14 cellular contexts compared by ENCODE assay signal in the genomic region with DNA sequence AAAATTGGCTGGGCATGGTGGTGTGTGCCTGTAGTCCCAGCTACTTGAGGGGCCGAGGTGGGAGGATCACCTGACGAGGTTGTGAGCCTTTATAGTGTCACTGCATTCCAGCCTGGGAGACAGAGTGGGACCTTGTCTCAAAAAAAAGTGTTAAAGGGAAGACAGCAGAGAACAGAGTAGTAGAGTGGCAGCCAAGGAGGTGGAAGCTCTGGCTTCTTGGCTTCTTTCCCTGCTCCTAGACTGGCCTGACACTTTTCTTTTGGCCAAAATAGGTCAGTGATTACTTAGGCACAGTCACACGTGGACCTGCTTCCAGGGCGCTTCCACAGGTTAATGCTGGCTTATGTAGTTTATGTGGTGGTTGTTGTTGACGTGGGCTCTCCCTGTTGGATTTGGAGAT. TPM values are rescaled to one million over a fixed set of nuclear protein-coding genes. Genes with fewer than 3 reads are reported as not detected.
A peak's percentile ranks its signal among the peaks of the same experiment; 100 is the strongest.
DNase-seq lines count a peak whose midpoint lies in the region; ATAC-seq and TF ChIP-seq lines count a peak whose summit lies in the region.
"Had no signal": no experiment of that assay in that cellular context is flagged by ENCODE, and none has a peak within 500 bp of the region (broad histone marks: within the 10 kb centered on the region; RNA-seq: fewer than 3 reads in every experiment).

No MANE protein-coding gene starts in this region.

- CTCF ChIA-PET in T-cell (lab: Charles Lee), result no interaction called here

- peaks cover 27 to 48% (median 46%) of the 10 kb centered on the region in 3 donors for H3K4me1 Mint-ChIP-seq in T-cell

- H3K9me3 Mint-ChIP-seq in T-cell, result no peaks in the 10 kb centered on the region
- H3K9me3 Mint-ChIP-seq: activated T-helper 2 cell treated with anti-CD3 and anti-CD28 coated beads, Interferon-gamma antibody, Interleukin-2, Interleukin-4, amounts not matched to agents 10 μg/mL and 5 μg/mL and 100 μg/mL, durations not matched to agents 14 hours and 24 hours and 36 hours had no signal

- intact Hi-C loops in tibial artery (cut with DNase I; ENCODE audit: low total_unique reads), result no loop called here

- POLR2A ChIA-PET in T-cell (lab: Charles Lee), result interaction anchor here in 1 of 2 donors (0.5 kb wide), 1 partner anchor 55 kb away, joined by 4 read pairs; no protein-coding TSS in a partner anchor

- H3K4me3 Mint-ChIP-seq in T-cell, result peak overlapping the region in 1 of 3 donors; percentile 9
- H3K4me3 Mint-ChIP-seq: B cell had no signal

- no peak overlapping the region for H3K4me3 ChIP-seq in skeletal muscle tissue (ENCODE audit: low read length in 3 of 3)
- no peak overlapping the region for H3K4me3 ChIP-seq in tibial artery

- DNase-seq in activated CD8-positive, alpha-beta memory T cell treated with anti-CD3 and anti-CD28 coated beads, Interleukin-2, amount 50 U/mL, for 48 hours, result peak; percentile 22
- DNase-seq in activated CD8-positive, alpha-beta memory T cell treated with anti-CD3 and anti-CD28 coated beads for 24 hours, result no peak
- DNase-seq in T-cell, result no peak
- peak; percentile 23 for DNase-seq in medulla oblongata (ENCODE audit: extremely low spot score)
- DNase-seq in tibial artery, result no peak
- DNase-seq in DMS153 (lab: John Stamatoyannopoulos, UW), result no peak
- no peak for DNase-seq in NCI-H1694 treated with DMSO at 0.1 percent for 48 hours (lab: John Stamatoyannopoulos, UW)
- DNase-seq: 8988T, NCI-H774, occipital lobe, PC-3 had no signal

- H3K4me1 ChIP-seq in skeletal muscle tissue (ENCODE audit: control insufficient read depth in 3 of 3, insufficient read depth in 3 of 3, low read length in 3 of 3) (peaks cover 18 to 25% (median 24%) of the 10 kb centered on the region in 3 donors), tibial artery (peaks cover 0 to 20% (median 16%) of the 10 kb centered on the region in 4 donors)

- H3K27ac Mint-ChIP-seq in T-cell, result peak overlapping the region; percentile 9 to 11
- H3K27ac Mint-ChIP-seq: activated T-helper 2 cell treated with anti-CD3 and anti-CD28 coated beads, Interferon-gamma antibody, Interleukin-2, Interleukin-4, amounts not matched to agents 10 μg/mL and 5 μg/mL and 100 μg/mL, durations not matched to agents 14 hours and 24 hours and 36 hours had no signal

- no peak for ATAC-seq in T-cell (replicated peaks in 1 of 4)
- ATAC-seq: PC-3 had no signal

- H3K9me3 ChIP-seq in skeletal muscle tissue (ENCODE audit: control insufficient read depth in 3 of 3, low read length in 3 of 3), result no peaks in the 10 kb centered on the region
- no peaks in the 10 kb centered on the region for H3K9me3 ChIP-seq in tibial artery

- peak overlapping the region; percentile 3 for H3K27ac ChIP-seq in skeletal muscle tissue (ENCODE audit: low read depth, low read length)
- no peak overlapping the region for H3K27ac ChIP-seq in tibial artery

- H3K9ac ChIP-seq in skeletal muscle tissue (ENCODE audit: low read depth in 1 of 3, low read length in 3 of 3), result peak overlapping the region; percentile 23 to 40 (median 33)

- H3K36me3 Mint-ChIP-seq in T-cell, result peaks cover 10% of the 10 kb centered on the region

- H3K27me3 ChIP-seq in skeletal muscle tissue (ENCODE audit: control insufficient read depth in 3 of 3, insufficient read depth in 3 of 3, low read length in 3 of 3) (no peaks in the 10 kb centered on the region), tibial artery (no peaks in the 10 kb centered on the region)

- no peak for TF ChIP-seq CTCF in tibial artery (IDR thresholded peaks at IDR 0.05)

- no peaks in the 10 kb centered on the region for H3K27me3 Mint-ChIP-seq in T-cell
- H3K27me3 Mint-ChIP-seq: B cell had no signal

- peaks cover 0 to 2% (median under 1%) of the 10 kb centered on the region in 3 donors for H3K36me3 ChIP-seq in skeletal muscle tissue (ENCODE audit: control insufficient read depth in 3 of 3, insufficient read depth in 3 of 3, low read length in 3 of 3)
- peaks cover 0 to 5% (median 0%) of the 10 kb centered on the region in 3 donors for H3K36me3 ChIP-seq in tibial artery

RNA-seq across cellular contexts. Expression of gene DIP2A, which starts 3.2 kb away (rescaled TPM):
- total RNA-seq in T-cell (100 to 1,000 TPM; 113 to 132 (median 128) TPM), skeletal muscle tissue (23.5 TPM)

Comparison
In these comparisons a context has a peak if more than half of its experiments do, and no peak if none do; other contexts are left out.
1. DNase-seq: peak in activated CD8-positive, alpha-beta memory T cell treated with anti-CD3 and anti-CD28 coated beads, Interleukin-2, amount 50 U/mL, for 48 hours (single experiment) and medulla oblongata (single experiment); none in activated CD8-positive, alpha-beta memory T cell treated with anti-CD3 and anti-CD28 coated beads for 24 hours (single experiment), T-cell (0 of 34), tibial artery (0 of 2), DMS153 (single experiment) and NCI-H1694 treated with DMSO at 0.1 percent for 48 hours (single experiment).